Comparison of ENCODE assay signal across 23 cellular contexts in the genomic region with DNA sequence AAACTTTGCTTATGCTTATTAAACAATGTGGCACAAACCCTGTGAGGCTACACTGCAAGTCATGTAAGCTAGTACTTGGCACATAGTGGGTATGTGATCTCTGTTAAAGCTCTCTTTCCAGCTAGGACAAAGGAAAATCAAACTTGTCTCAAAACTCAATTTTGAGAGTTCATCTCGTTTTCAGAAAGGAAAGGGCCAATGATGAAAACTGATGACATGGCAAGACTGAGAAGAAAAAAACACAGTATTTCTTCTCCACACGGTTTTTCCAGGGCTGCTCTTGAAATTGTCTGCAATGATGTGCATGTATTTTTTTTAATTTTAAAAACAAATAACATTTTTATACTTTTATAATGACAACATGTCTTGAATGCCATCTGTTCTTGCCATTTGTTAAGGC.
"Had no signal": no experiment of that assay in that cellular context is flagged by ENCODE, and none has a peak within 500 bp of the region (broad histone marks: within the 10 kb centered on the region; RNA-seq: fewer than 3 reads in every experiment).

No MANE protein-coding gene starts in this region.

- ATAC-seq: Right ventricle myocardium inferior, SK-N-SH treated with all-trans-retinoic acid at 6 μM for 48 hours had no signal

- DNase-seq: Karpas-422; KG1; MG63; NCI-H1417; NCI-H1436 treated with DMSO at 0.1 percent for 48 hours; NCI-H187; NCI-H2029; NCI-H2081 treated with DMSO at 0.1 percent for 48 hours; NCI-H2171; NCI-H226; NCI-H510A; NCI-H524 treated with DMSO at 0.1 percent for 48 hours; NCI-H69; NCI-H774; NK-92 treated with Interleukin-12 subunit alpha and Interleukin-12 subunit beta, amount 100 ng/mL, for 24 hours; PC-9; Peyer's patch; SHP77 treated with DMSO at 0.1 percent for 48 hours; SJCRH30 had no signal

- H3K4me1 ChIP-seq: Peyer's patch, SJCRH30 had no signal

- H3K4me2 ChIP-seq: PC-9 had no signal

- H3K36me3 ChIP-seq: MG63, Peyer's patch, SJCRH30 had no signal

- H3K4me3 ChIP-seq: MG63, PC-9, Peyer's patch, SJCRH30 had no signal

- H3K27me3 ChIP-seq: MG63, Peyer's patch, SJCRH30 had no signal

- H2AFZ ChIP-seq: PC-9 had no signal

- H3K27ac ChIP-seq: HL-60, PC-9, Peyer's patch, SJCRH30 had no signal

- H3K9me3 ChIP-seq: MG63, Peyer's patch, SJCRH30 had no signal

- FAIRE-seq: HTR-8/SVneo had no signal
